8 cellular contexts compared by ENCODE assay signal in the genomic region with DNA sequence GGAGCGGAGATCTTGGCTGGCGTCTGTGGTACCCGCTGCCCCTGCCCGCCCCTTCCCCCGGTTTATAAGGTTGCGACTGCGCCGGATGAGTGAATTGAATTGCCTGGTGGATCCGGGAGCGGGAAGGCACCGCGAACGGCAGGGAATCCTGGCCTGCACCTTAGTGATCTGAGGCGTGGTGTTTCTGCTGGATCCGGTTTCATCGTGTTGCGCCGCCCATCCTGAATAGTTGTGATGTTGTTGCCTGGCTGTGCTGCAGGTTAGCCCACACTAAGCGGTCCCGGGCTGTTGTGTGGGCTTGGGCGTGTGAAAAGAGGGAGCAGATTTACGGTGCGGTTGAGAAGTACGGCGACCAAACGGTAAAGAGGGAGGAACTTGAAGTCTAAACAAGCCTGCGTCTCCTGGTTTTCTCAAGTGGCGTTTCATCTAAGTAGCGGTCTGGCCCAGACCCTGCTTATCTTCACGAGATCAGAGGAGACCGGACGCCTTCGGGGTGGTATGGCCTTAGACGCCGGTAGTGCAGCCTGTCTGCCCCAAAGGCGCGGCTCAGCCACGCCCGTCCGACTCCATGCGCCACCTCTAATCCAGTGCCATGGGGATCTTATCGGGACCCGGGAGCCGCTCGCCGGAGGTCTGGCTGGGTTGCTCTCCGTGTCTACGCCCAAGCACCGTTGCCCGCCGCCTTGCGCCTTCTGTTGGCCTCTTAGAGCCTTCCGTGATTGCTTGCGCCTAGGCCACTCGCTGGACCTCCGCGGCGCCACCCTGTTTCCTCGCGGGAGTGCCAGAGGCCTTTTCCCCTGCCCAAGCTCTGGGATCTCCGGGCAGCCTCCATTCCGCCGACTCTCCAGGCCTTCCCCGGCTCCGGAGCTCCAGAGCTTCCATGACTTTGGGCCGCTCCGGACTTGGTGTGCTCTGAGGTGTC.
DNase-seq lines count a peak whose midpoint lies in the region; ATAC-seq and TF ChIP-seq lines count a peak whose summit lies in the region.

No MANE protein-coding gene starts in this region.

- peaks cover 16% of the 10 kb centered on the region for H3K4me1 Mint-ChIP-seq in activated CD4-positive, alpha-beta memory T cell treated with anti-CD3 and anti-CD28 coated beads for 36 hours (ENCODE audit: low read depth)

- peak overlapping the region; percentile 65 for H3K4me3 ChIP-seq in neural cell (ENCODE audit: low read length)

- no peaks in the 10 kb centered on the region for H3K9me3 Mint-ChIP-seq in activated CD4-positive, alpha-beta memory T cell treated with anti-CD3 and anti-CD28 coated beads for 36 hours

- TF ChIP-seq EP300 in neural cell (conservative IDR thresholded peaks at IDR 0.05; ENCODE audit: poor library complexity, severe bottlenecking) = no peak

- H3K4me2 ChIP-seq in neural cell (ENCODE audit: low read length) = peak overlapping the region; percentile 41

- CTCF ChIA-PET in activated CD4-positive, alpha-beta memory T cell treated with anti-CD3 and anti-CD28 coated beads for 36 hours (lab: Charles Lee) = interaction anchor here (1.0 kb wide), 1 partner anchor 147 kb away, joined by 3 read pairs; no protein-coding TSS in a partner anchor

- H3K27ac Mint-ChIP-seq in activated CD4-positive, alpha-beta memory T cell treated with anti-CD3 and anti-CD28 coated beads for 36 hours = no peak overlapping the region

- ATAC-seq in Right ventricle myocardium inferior (peak; percentile 73), GM21619 (IDR thresholded peaks at IDR 0.05; ENCODE audit: unreplicated experiment) (no peak), GM18868 (IDR thresholded peaks at IDR 0.05; ENCODE audit: unreplicated experiment) (no peak)

- no peaks in the 10 kb centered on the region for H3K36me3 Mint-ChIP-seq in activated CD4-positive, alpha-beta memory T cell treated with anti-CD3 and anti-CD28 coated beads for 36 hours

- peaks cover 47% of the 10 kb centered on the region for H3K27me3 Mint-ChIP-seq in activated CD4-positive, alpha-beta memory T cell treated with anti-CD3 and anti-CD28 coated beads for 36 hours

- no peaks in the 10 kb centered on the region for H3K9me3 ChIP-seq in neural cell (ENCODE audit: low read length)

- H3K4me3 Mint-ChIP-seq in activated CD4-positive, alpha-beta memory T cell treated with anti-CD3 and anti-CD28 coated beads for 36 hours = peak overlapping the region; percentile 74

- intact Hi-C loops in Right ventricle myocardium inferior (cut with DNase I) (no loop called here), cardiac septum (cut with DNase I) (no loop called here)
- intact Hi-C loops in activated CD4-positive, alpha-beta memory T cell treated with anti-CD3 and anti-CD28 coated beads for 36 hours (cut with micrococcal nuclease) = no loop called here

- POLR2A ChIA-PET in activated CD4-positive, alpha-beta memory T cell treated with anti-CD3 and anti-CD28 coated beads for 36 hours (lab: Charles Lee) = no interaction called here

- peaks cover 52% of the 10 kb centered on the region for H3K27me3 ChIP-seq in neural cell (ENCODE audit: insufficient read depth, low read depth, low read length)

- TF ChIP-seq RAD21 in neural cell (conservative IDR thresholded peaks at IDR 0.05) = no peak

- no peaks in the 10 kb centered on the region for H4K20me1 ChIP-seq in neural cell (ENCODE audit: insufficient read depth)

- no peak for DNase-seq in Right ventricle myocardium inferior (ENCODE audit: missing footprints)
- DNase-seq in cardiac septum (ENCODE audit: low spot score) = no peak
- peak; percentile 31 for DNase-seq in NCI-H2171 (lab: John Stamatoyannopoulos, UW)
- peak; percentile 38 for DNase-seq in activated CD4-positive, alpha-beta memory T cell treated with anti-CD3 and anti-CD28 coated beads for 36 hours
- DNase-seq in fibroblast of peridontal ligament (ENCODE audit: extremely low read depth) = peak; percentile 15

- no peaks in the 10 kb centered on the region for H3K79me2 ChIP-seq in neural cell (replicated peaks; ENCODE audit: insufficient read depth, low read length)

- H3F3A ChIP-seq in neural cell (ENCODE audit: insufficient read depth, low read length, poor library complexity, severe bottlenecking) = no peaks in the 10 kb centered on the region

- H3K27ac ChIP-seq in neural cell (ENCODE audit: low read length) = no peak overlapping the region

- H3K36me3 ChIP-seq in neural cell (ENCODE audit: insufficient read depth, low read length) = no peaks in the 10 kb centered on the region

- H3K9me2 ChIP-seq in neural cell (ENCODE audit: insufficient read depth, low read length) = no peaks in the 10 kb centered on the region

- no peak for TF ChIP-seq CTCF in neural cell (IDR thresholded peaks at IDR 0.05; ENCODE audit: poor library complexity, severe bottlenecking)

- H2AFZ ChIP-seq in neural cell (ENCODE audit: low read depth, low read length) = no peak overlapping the region

- H3K9ac ChIP-seq in neural cell (ENCODE audit: low read length) = peak overlapping the region; percentile 39

TF ChIP-seq in neural cell, 6 proteins besides CTCF, POLR2A, EP300 and RAD21:
- TF ChIP-seq EZH2 (IDR thresholded peaks at IDR 0.05; ENCODE audit: borderline replicate concordance, insufficient read depth, low read length, poor library complexity, severe bottlenecking) (peak; percentile 40), MXI1 (conservative IDR thresholded peaks at IDR 0.05; ENCODE audit: poor library complexity, severe bottlenecking) (no peak), POLR2AphosphoS5 (IDR thresholded peaks at IDR 0.05) (no peak), TAF1 (IDR thresholded peaks at IDR 0.05; ENCODE audit: low read depth) (no peak), SMC3 (conservative IDR thresholded peaks at IDR 0.05; ENCODE audit: poor library complexity) (no peak)
- TF ChIP-seq, protein P1, sequence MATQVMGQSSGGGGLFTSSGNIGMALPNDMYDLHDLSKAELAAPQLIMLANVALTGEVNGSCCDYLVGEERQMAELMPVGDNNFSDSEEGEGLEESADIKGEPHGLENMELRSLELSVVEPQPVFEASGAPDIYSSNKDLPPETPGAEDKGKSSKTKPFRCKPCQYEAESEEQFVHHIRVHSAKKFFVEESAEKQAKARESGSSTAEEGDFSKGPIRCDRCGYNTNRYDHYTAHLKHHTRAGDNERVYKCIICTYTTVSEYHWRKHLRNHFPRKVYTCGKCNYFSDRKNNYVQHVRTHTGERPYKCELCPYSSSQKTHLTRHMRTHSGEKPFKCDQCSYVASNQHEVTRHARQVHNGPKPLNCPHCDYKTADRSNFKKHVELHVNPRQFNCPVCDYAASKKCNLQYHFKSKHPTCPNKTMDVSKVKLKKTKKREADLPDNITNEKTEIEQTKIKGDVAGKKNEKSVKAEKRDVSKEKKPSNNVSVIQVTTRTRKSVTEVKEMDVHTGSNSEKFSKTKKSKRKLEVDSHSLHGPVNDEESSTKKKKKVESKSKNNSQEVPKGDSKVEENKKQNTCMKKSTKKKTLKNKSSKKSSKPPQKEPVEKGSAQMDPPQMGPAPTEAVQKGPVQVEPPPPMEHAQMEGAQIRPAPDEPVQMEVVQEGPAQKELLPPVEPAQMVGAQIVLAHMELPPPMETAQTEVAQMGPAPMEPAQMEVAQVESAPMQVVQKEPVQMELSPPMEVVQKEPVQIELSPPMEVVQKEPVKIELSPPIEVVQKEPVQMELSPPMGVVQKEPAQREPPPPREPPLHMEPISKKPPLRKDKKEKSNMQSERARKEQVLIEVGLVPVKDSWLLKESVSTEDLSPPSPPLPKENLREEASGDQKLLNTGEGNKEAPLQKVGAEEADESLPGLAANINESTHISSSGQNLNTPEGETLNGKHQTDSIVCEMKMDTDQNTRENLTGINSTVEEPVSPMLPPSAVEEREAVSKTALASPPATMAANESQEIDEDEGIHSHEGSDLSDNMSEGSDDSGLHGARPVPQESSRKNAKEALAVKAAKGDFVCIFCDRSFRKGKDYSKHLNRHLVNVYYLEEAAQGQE (IDR thresholded peaks at IDR 0.05; ENCODE audit: borderline replicate concordance) = no peak

Comparison
In these comparisons a context has a peak if more than half of its experiments do, and no peak if none do; other contexts are left out.
1. DNase-seq: peak in NCI-H2171 (single experiment), activated CD4-positive, alpha-beta memory T cell treated with anti-CD3 and anti-CD28 coated beads for 36 hours (single experiment) and fibroblast of peridontal ligament (single experiment); none in Right ventricle myocardium inferior (single experiment) and cardiac septum (single experiment).